In genomic region chr20:3304456-3304855, GRCh38 we compare ENCODE assay signal across 26 cellular contexts.
DNase-seq lines count a peak whose midpoint lies in the region; ATAC-seq, FAIRE-seq and TF ChIP-seq lines count a peak whose summit lies in the region.
"Had no signal": no experiment of that assay in that cellular context is flagged by ENCODE, and none has a peak within 500 bp of the region (broad histone marks: within the 10 kb centered on the region; RNA-seq: fewer than 3 reads in every experiment).

No MANE protein-coding gene starts in this region.

- peak overlapping the region; percentile 42 for H3K4me3 Mint-ChIP-seq in astrocyte (ENCODE audit: unreplicated experiment)
- no peak overlapping the region for H3K4me3 Mint-ChIP-seq in endodermal cell
- no peak overlapping the region for H3K4me3 Mint-ChIP-seq in nephron progenitor cell
- H3K4me3 Mint-ChIP-seq: B cell; CD4-positive, CD25-positive, alpha-beta regulatory T cell; CD8-positive, alpha-beta T cell had no signal

- H2AFZ ChIP-seq in astrocyte (ENCODE audit: low read depth, low read length): no peak overlapping the region
- H2AFZ ChIP-seq: GM23248 had no signal

- H3K9me3 Mint-ChIP-seq in astrocyte (ENCODE audit: unreplicated experiment) (no peaks in the 10 kb centered on the region), endodermal cell (no peaks in the 10 kb centered on the region), nephron progenitor cell (no peaks in the 10 kb centered on the region)
- H3K9me3 Mint-ChIP-seq: CD4-positive, CD25-positive, alpha-beta regulatory T cell; CD8-positive, alpha-beta T cell had no signal

- no peaks in the 10 kb centered on the region for H3K79me2 ChIP-seq in astrocyte (ENCODE audit: insufficient read depth, low read length)

- H3K36me3 ChIP-seq in astrocyte (ENCODE audit: insufficient read depth, low read length) (peaks cover 39% of the 10 kb centered on the region), endodermal cell (ENCODE audit: control insufficient read depth, insufficient read depth, low read length) (peaks cover 52% of the 10 kb centered on the region)

- no peaks in the 10 kb centered on the region for H4K20me1 ChIP-seq in astrocyte (ENCODE audit: insufficient read depth, low read length)
- H4K20me1 ChIP-seq: BLaER1 had no signal

- H3K4me2 ChIP-seq in astrocyte (ENCODE audit: low read length): no peak overlapping the region
- H3K4me2 ChIP-seq: BLaER1 had no signal

- H3K4me3 ChIP-seq in astrocyte (ENCODE audit: insufficient read depth, low read depth, low read length) (no peak overlapping the region), endodermal cell (ENCODE audit: low read length) (no peak overlapping the region)
- H3K4me3 ChIP-seq: BLaER1, GM12878, GM23248 had no signal

- TF ChIP-seq CTCF in astrocyte (IDR thresholded peaks at IDR 0.05; ENCODE audit: insufficient read depth, low read depth, low read length) (no peak), endodermal cell (conservative IDR thresholded peaks at IDR 0.05) (no peak), nephron progenitor cell (IDR thresholded peaks at IDR 0.05) (no peak)

- H3K27me3 Mint-ChIP-seq in astrocyte (ENCODE audit: low read depth, unreplicated experiment): no peaks in the 10 kb centered on the region
- no peaks in the 10 kb centered on the region for H3K27me3 Mint-ChIP-seq in endodermal cell (ENCODE audit: insufficient read depth)
- peaks cover 3% of the 10 kb centered on the region for H3K27me3 Mint-ChIP-seq in nephron progenitor cell (ENCODE audit: low read depth, poor library complexity)
- H3K27me3 Mint-ChIP-seq: B cell; CD4-positive, CD25-positive, alpha-beta regulatory T cell had no signal

- no peak for DNase-seq in astrocyte (ENCODE audit: low read depth)
- no peak for DNase-seq in endodermal cell
- no peak for DNase-seq in nephron progenitor cell
- no peak for DNase-seq in sciatic nerve (ENCODE audit: low spot score)
- no peak for DNase-seq in Right ventricle myocardium superior
- no peak for DNase-seq in HUDEP-2 (lab: John Stamatoyannopoulos, UW; ENCODE audit: unreplicated experiment in 76 of 76)
- DNase-seq in DMS 273 (lab: John Stamatoyannopoulos, UW; ENCODE audit: unreplicated experiment): no peak
- DNase-seq: Caco-2; CD4-positive, CD25-positive, alpha-beta regulatory T cell; CD8-positive, alpha-beta T cell; DMS 273 treated with DMSO at 0.1 percent for 48 hours; DMS79; EL; GDM1; GM23248; H7; HCEC 1CT had no signal

- ATAC-seq in sciatic nerve (peak; percentile 52), Right ventricle myocardium superior (ENCODE audit: poor library complexity) (no peak), HG02870 (IDR thresholded peaks at IDR 0.05; ENCODE audit: unreplicated experiment) (no peak)
- ATAC-seq: CD8-positive, alpha-beta T cell; GM12878 had no signal

- no peaks in the 10 kb centered on the region for H3K9me3 ChIP-seq in astrocyte (ENCODE audit: insufficient read depth, low read depth, low read length)
- no peaks in the 10 kb centered on the region for H3K9me3 ChIP-seq in endodermal cell (ENCODE audit: control insufficient read depth, low read length)
- H3K9me3 ChIP-seq: BLaER1, Caco-2 had no signal

- intact Hi-C loops in sciatic nerve (cut with DNase I) (no loop called here), Right ventricle myocardium superior (cut with DNase I) (no loop called here)

- H3K4me1 Mint-ChIP-seq in astrocyte (ENCODE audit: low read depth, unreplicated experiment): peaks cover 18% of the 10 kb centered on the region
- no peaks in the 10 kb centered on the region for H3K4me1 Mint-ChIP-seq in endodermal cell
- H3K4me1 Mint-ChIP-seq in nephron progenitor cell: no peaks in the 10 kb centered on the region
- H3K4me1 Mint-ChIP-seq: B cell had no signal

- no peaks in the 10 kb centered on the region for H3K4me1 ChIP-seq in astrocyte (ENCODE audit: insufficient read depth, low read length)
- H3K4me1 ChIP-seq in endodermal cell (ENCODE audit: control insufficient read depth, insufficient read depth, low read length): no peaks in the 10 kb centered on the region
- H3K4me1 ChIP-seq: Caco-2 had no signal

- no peak overlapping the region for H3K27ac Mint-ChIP-seq in astrocyte (ENCODE audit: unreplicated experiment)
- H3K27ac Mint-ChIP-seq in endodermal cell: peak overlapping the region; percentile 20
- peak overlapping the region; percentile 3 for H3K27ac Mint-ChIP-seq in nephron progenitor cell
- H3K27ac Mint-ChIP-seq: B cell; CD4-positive, CD25-positive, alpha-beta regulatory T cell; CD8-positive, alpha-beta T cell had no signal

- no peaks in the 10 kb centered on the region for H3K27me3 ChIP-seq in astrocyte (ENCODE audit: insufficient read depth, low read length)
- H3K27me3 ChIP-seq in endodermal cell (ENCODE audit: control insufficient read depth, insufficient read depth, low read length, poor library complexity, severe bottlenecking): no peaks in the 10 kb centered on the region
- H3K27me3 ChIP-seq: BLaER1 had no signal

- 89 to 100% methylated on average over 4 of the region's 4 CpGs for WGBS in endodermal cell (ENCODE audit: insufficient coverage in 1 of 2, insufficient read length in 1 of 2), 2 experiments

- no peak for FAIRE-seq in astrocyte (lab: Jason Lieb, UNC)
- FAIRE-seq: A204.1, GM12878, GM19239, H1 had no signal

- H3K9ac ChIP-seq in astrocyte (ENCODE audit: low read length) (no peak overlapping the region), endodermal cell (ENCODE audit: extremely low read depth, low read length, poor library complexity, severe bottlenecking) (no peak overlapping the region)
- H3K9ac ChIP-seq: BLaER1, GM23248 had no signal

- H3K27ac ChIP-seq in astrocyte (ENCODE audit: low read depth, low read length) (no peak overlapping the region), endodermal cell (ENCODE audit: low read depth, low read length) (no peak overlapping the region)
- H3K27ac ChIP-seq: 22Rv1, BLaER1, C4-2B, GM23248 had no signal

- peaks cover 27% of the 10 kb centered on the region for H3K36me3 Mint-ChIP-seq in astrocyte (ENCODE audit: low read depth, unreplicated experiment)
- H3K36me3 Mint-ChIP-seq in endodermal cell (ENCODE audit: low read depth): peaks cover 50% of the 10 kb centered on the region
- H3K36me3 Mint-ChIP-seq in nephron progenitor cell (ENCODE audit: low read depth): peaks cover 31% of the 10 kb centered on the region
